In the genomic region with DNA sequence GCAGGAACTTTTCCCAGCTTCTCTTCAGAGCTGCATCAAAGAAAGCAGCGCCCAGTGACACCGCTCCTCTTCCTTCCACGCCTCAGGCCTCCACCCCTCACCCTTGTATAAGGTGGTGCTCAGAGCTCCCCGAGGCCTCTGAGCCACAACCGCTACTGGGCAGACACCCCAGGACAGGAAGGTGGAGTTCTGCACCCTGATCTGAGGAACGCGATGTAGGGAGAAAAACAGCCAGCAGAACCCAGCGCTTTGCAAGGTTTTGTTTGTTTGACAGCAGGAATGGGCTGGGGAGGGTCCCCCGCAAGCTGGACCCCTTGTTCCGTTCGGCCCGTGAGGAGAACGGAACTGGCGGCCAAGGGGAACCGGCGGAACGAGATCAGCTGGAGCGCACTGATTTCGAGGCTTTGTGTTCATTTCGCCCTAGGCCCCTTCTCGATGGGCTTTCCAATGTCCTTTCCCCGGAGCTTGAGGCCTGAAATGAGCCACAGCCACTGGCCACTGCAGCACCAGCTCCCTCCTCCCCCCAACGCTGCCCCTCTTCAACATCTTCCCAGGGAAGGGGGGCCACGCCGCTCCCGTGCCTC, we compare ENCODE assay signal across 1 cellular context.
A peak's percentile ranks its signal among the peaks of the same experiment; 100 is the strongest.
TF ChIP-seq lines count a peak whose summit lies in the region.

No MANE protein-coding gene starts in this region.

TF ChIP-seq in HepG2, 621 proteins besides CTCF, POLR2A, EP300 and RAD21:
- no peak for TF ChIP-seq HMG20B (CRISPR knock-in tag; conservative IDR thresholded peaks at IDR 0.05)
- TF ChIP-seq HNRNPL (IDR thresholded peaks at IDR 0.05; ENCODE audit: low read depth, low read length): 0 out of 2 replicates have a peak, but pooled peaks have one; percentile 8
TF ChIP-seq in HepG2: peak in this region for 1.
